In the genomic region with DNA sequence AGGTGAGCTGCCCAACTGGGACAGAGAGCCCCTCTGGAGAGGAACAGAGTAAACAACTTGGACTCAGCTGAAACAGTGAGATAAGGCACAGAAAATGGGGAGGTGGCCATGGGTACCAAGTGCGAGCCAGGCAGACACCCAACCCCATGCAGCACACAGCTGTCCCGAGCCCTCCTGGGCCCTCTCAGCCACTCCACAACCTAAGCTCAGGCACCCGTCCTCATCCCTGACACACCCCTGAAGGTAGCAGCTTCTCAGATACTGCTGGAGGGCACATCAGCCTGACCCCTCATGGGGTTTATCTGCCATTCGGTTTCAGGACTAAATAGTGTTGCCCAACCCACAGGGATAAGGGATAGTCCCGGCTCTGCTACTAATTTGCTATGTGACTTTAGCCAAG, we compare ENCODE assay signal across 24 cellular contexts. TPM values are rescaled to one million over a fixed set of nuclear protein-coding genes. Genes with fewer than 3 reads are reported as not detected.
DNase-seq lines count a peak whose midpoint lies in the region; ATAC-seq and TF ChIP-seq lines count a peak whose summit lies in the region.
"Had no signal": no experiment of that assay in that cellular context is flagged by ENCODE, and none has a peak within 500 bp of the region (broad histone marks: within the 10 kb centered on the region; RNA-seq: fewer than 3 reads in every experiment).

No MANE protein-coding gene starts in this region.

- H3K9me3 Mint-ChIP-seq in activated CD8-positive, alpha-beta memory T cell treated with anti-CD3 and anti-CD28 coated beads, Interleukin-2, amount 10 ng/mL, durations not matched to agents 7 days and 5 days (ENCODE audit: low read depth), result no peaks in the 10 kb centered on the region
- H3K9me3 Mint-ChIP-seq: CD4-positive, CD25-positive, alpha-beta regulatory T cell had no signal

- H3K18ac ChIP-seq in mesenchymal stem cell (ENCODE audit: low read depth in 1 of 2, low read length in 2 of 2), result no peak overlapping the region

- WGBS in GM23248 (ENCODE audit: low coverage in 1 of 2, low lambda C conversion rate in 2 of 2, missing lambda C conversion rate in 2 of 2), 2 experiments, result 87 to 90% methylated on average over 5 of the region's 5 CpGs
- 93% methylated on average over 5 of the region's 5 CpGs for WGBS in mesenchymal stem cell
- whole genome bisulfite sequencing in sigmoid colon, 2 donors, result 92 to 94% methylated on average over 5 of the region's 5 CpGs

- no peak overlapping the region for H3K4me3 ChIP-seq in GM23248
- no peak overlapping the region for H3K4me3 ChIP-seq in RWPE2 (ENCODE audit: severe bottlenecking)
- H3K4me3 ChIP-seq in mesenchymal stem cell (ENCODE audit: insufficient read depth in 1 of 2, low read depth in 1 of 2, low read length in 2 of 2), result no peak overlapping the region
- no peak overlapping the region for H3K4me3 ChIP-seq in sigmoid colon
- H3K4me3 ChIP-seq: A549, HAP-1, K562 had no signal

- ATAC-seq in RWPE2 (ENCODE audit: low read depth) (no peak), GM18858 (IDR thresholded peaks at IDR 0.05; ENCODE audit: unreplicated experiment) (no peak), GM18870 (IDR thresholded peaks at IDR 0.05; ENCODE audit: unreplicated experiment) (no peak)
- ATAC-seq in activated CD8-positive, alpha-beta memory T cell treated with anti-CD3 and anti-CD28 coated beads, Interleukin-2, amount 10 ng/mL, durations not matched to agents 7 days and 5 days, result no peak
- ATAC-seq: A549, HepG2, K562 had no signal

- no peak for DNase-seq in GM23248
- DNase-seq in RWPE2 (ENCODE audit: low spot score), result no peak
- no peak for DNase-seq in mesenchymal stem cell
- peak; percentile 40 for DNase-seq in sigmoid colon
- no peak for DNase-seq in iPS-NIHi11 (ENCODE audit: low spot score)
- no peak for DNase-seq in activated CD8-positive, alpha-beta memory T cell treated with anti-CD3 and anti-CD28 coated beads, Interleukin-2, amount 10 ng/mL, durations not matched to agents 7 days and 5 days
- DNase-seq: CD4-positive, CD25-positive, alpha-beta regulatory T cell; COR-L47; DMS79; MM.1S; NCI-H1048; NCI-H1436; NCI-H187 treated with DMSO at 0.1 percent for 48 hours; NCI-H2107; NCI-H446 treated with DMSO at 0.1 percent for 48 hours; NCI-H69 had no signal

- no peak overlapping the region for H3K4ac ChIP-seq in mesenchymal stem cell (ENCODE audit: low read depth in 1 of 2, low read length in 2 of 2)

- no peak overlapping the region for H3K4me2 ChIP-seq in GM23248 (ENCODE audit: unreplicated experiment)
- H3K4me2 ChIP-seq in mesenchymal stem cell (ENCODE audit: low read length, poor library complexity, severe bottlenecking), result no peak overlapping the region
- H3K4me2 ChIP-seq: A549 had no signal

- no peak for TF ChIP-seq POLR2A in sigmoid colon (IDR thresholded peaks at IDR 0.05)

- no peak overlapping the region for H3K14ac ChIP-seq in mesenchymal stem cell (ENCODE audit: low read length in 2 of 2)

- peak overlapping the region; percentile 70 for H3K27ac ChIP-seq in GM23248
- peak overlapping the region; percentile 18 for H3K27ac ChIP-seq in RWPE2 (ENCODE audit: poor library complexity, severe bottlenecking)
- H3K27ac ChIP-seq in mesenchymal stem cell (ENCODE audit: low read length, poor library complexity, severe bottlenecking), result no peak overlapping the region
- no peak overlapping the region for H3K27ac ChIP-seq in sigmoid colon
- H3K27ac ChIP-seq: A549, HL-60 had no signal

- peak overlapping the region; percentile 35; the same call in 1 of the 2 replicates for H3K9ac ChIP-seq in GM23248
- H3K9ac ChIP-seq in mesenchymal stem cell (ENCODE audit: low read length), result no peak overlapping the region

- H3K9me2 ChIP-seq in GM23248 (ENCODE audit: insufficient read depth), result no peaks in the 10 kb centered on the region

- H3K79me1 ChIP-seq in mesenchymal stem cell (replicated peaks; ENCODE audit: low read length, poor library complexity, severe bottlenecking), result peaks cover 9% of the 10 kb centered on the region

- H3K27me3 Mint-ChIP-seq in activated CD8-positive, alpha-beta memory T cell treated with anti-CD3 and anti-CD28 coated beads, Interleukin-2, amount 10 ng/mL, durations not matched to agents 7 days and 5 days, result no peaks in the 10 kb centered on the region
- H3K27me3 Mint-ChIP-seq: B cell; CD4-positive, CD25-positive, alpha-beta regulatory T cell had no signal

- H3K4me3 Mint-ChIP-seq in activated CD8-positive, alpha-beta memory T cell treated with anti-CD3 and anti-CD28 coated beads, Interleukin-2, amount 10 ng/mL, durations not matched to agents 7 days and 5 days, result no peak overlapping the region
- H3K4me3 Mint-ChIP-seq: B cell had no signal

- in situ Hi-C loops in GM23248 (cut with MboI), result no loop called here

- no peak for TF ChIP-seq EP300 in sigmoid colon (IDR thresholded peaks at IDR 0.05)

- H3K9me3 ChIP-seq in GM23248 (ENCODE audit: low read depth) (no peaks in the 10 kb centered on the region), RWPE2 (ENCODE audit: severe bottlenecking) (no peaks in the 10 kb centered on the region), mesenchymal stem cell (ENCODE audit: control insufficient read depth, low read length) (no peaks in the 10 kb centered on the region), sigmoid colon (no peaks in the 10 kb centered on the region)
- H3K9me3 ChIP-seq: A549, HAP-1 had no signal

- no peak overlapping the region for H2BK120ac ChIP-seq in mesenchymal stem cell (ENCODE audit: low read depth, low read length)

- CTCF ChIA-PET in activated CD8-positive, alpha-beta memory T cell treated with anti-CD3 and anti-CD28 coated beads, Interleukin-2, amount 10 ng/mL, durations not matched to agents 7 days and 5 days (lab: Charles Lee), result interaction anchor here (2.4 kb wide), 1 partner anchor 93 kb away, joined by 10 read pairs; no protein-coding TSS in a partner anchor

- H3K27ac Mint-ChIP-seq in activated CD8-positive, alpha-beta memory T cell treated with anti-CD3 and anti-CD28 coated beads, Interleukin-2, amount 10 ng/mL, durations not matched to agents 7 days and 5 days, result no peak overlapping the region
- H3K27ac Mint-ChIP-seq: B cell; CD4-positive, CD25-positive, alpha-beta regulatory T cell had no signal

- no peak overlapping the region for H4K8ac ChIP-seq in mesenchymal stem cell (ENCODE audit: low read length)

- no peaks in the 10 kb centered on the region for H3K36me3 ChIP-seq in GM23248 (ENCODE audit: low read depth)
- H3K36me3 ChIP-seq in RWPE2 (ENCODE audit: low read depth), result peaks cover 11% of the 10 kb centered on the region
- peaks cover 37 to 47% of the 10 kb centered on the region in 2 experiments for H3K36me3 ChIP-seq in mesenchymal stem cell (ENCODE audit: control insufficient read depth in 1 of 2, insufficient read depth in 2 of 2, low read depth in 1 of 2, low read length in 2 of 2)
- H3K36me3 ChIP-seq in sigmoid colon, result peaks cover under 1 to 55% (median 28%) of the 10 kb centered on the region in 4 donors

- H2BK12ac ChIP-seq in mesenchymal stem cell (ENCODE audit: low read length in 2 of 2), result no peak overlapping the region

- peak overlapping the region; percentile 55 for H2AK5ac ChIP-seq in mesenchymal stem cell (ENCODE audit: low read length, severe bottlenecking)

- intact Hi-C loops in sigmoid colon (cut with DNase I), result no loop called here

- H2BK15ac ChIP-seq in mesenchymal stem cell (ENCODE audit: low read depth, poor library complexity, severe bottlenecking), result no peak overlapping the region

- H3K27me3 ChIP-seq in GM23248 (replicated peaks; ENCODE audit: insufficient read depth), result no peaks in the 10 kb centered on the region
- no peaks in the 10 kb centered on the region for H3K27me3 ChIP-seq in RWPE2 (ENCODE audit: insufficient read depth, poor library complexity, severe bottlenecking)
- no peaks in the 10 kb centered on the region for H3K27me3 ChIP-seq in mesenchymal stem cell (ENCODE audit: control insufficient read depth in 1 of 2, insufficient read depth in 1 of 2, low read length in 2 of 2)
- no peaks in the 10 kb centered on the region for H3K27me3 ChIP-seq in sigmoid colon

- peaks cover 2% of the 10 kb centered on the region for H3K79me2 ChIP-seq in GM23248 (ENCODE audit: insufficient read depth)

- no peak overlapping the region for H2BK5ac ChIP-seq in mesenchymal stem cell (ENCODE audit: low read depth, low read length, poor library complexity, severe bottlenecking)

- no peak overlapping the region for H2AFZ ChIP-seq in GM23248
- no peak overlapping the region for H2AFZ ChIP-seq in mesenchymal stem cell (ENCODE audit: low read depth, low read length)

- H3K4me1 Mint-ChIP-seq in activated CD8-positive, alpha-beta memory T cell treated with anti-CD3 and anti-CD28 coated beads, Interleukin-2, amount 10 ng/mL, durations not matched to agents 7 days and 5 days, result peaks cover 14% of the 10 kb centered on the region

- TF ChIP-seq CTCF in RWPE2 (IDR thresholded peaks at IDR 0.05; ENCODE audit: poor library complexity, severe bottlenecking) (no peak), sigmoid colon (IDR thresholded peaks at IDR 0.05) (no peak)

- H3F3A ChIP-seq in GM23248 (ENCODE audit: insufficient read depth), result peaks cover 23% of the 10 kb centered on the region; the same call in 1 of the 2 replicates

- no peak overlapping the region for H3K23ac ChIP-seq in mesenchymal stem cell (ENCODE audit: low read length in 2 of 2)

- H3K4me1 ChIP-seq in GM23248 (ENCODE audit: insufficient read depth), result peaks cover 22% of the 10 kb centered on the region
- peaks cover 5% of the 10 kb centered on the region for H3K4me1 ChIP-seq in RWPE2 (ENCODE audit: insufficient read depth, poor library complexity, severe bottlenecking)
- H3K4me1 ChIP-seq in mesenchymal stem cell (ENCODE audit: control insufficient read depth, insufficient read depth, low read depth, low read length), result peaks cover 13% of the 10 kb centered on the region
- peaks cover 0 to 10% (median 8%) of the 10 kb centered on the region in 4 donors for H3K4me1 ChIP-seq in sigmoid colon
- H3K4me1 ChIP-seq: HAP-1 had no signal

- no peak overlapping the region for H4K91ac ChIP-seq in mesenchymal stem cell (ENCODE audit: low read length)

- H3K36me3 Mint-ChIP-seq in activated CD8-positive, alpha-beta memory T cell treated with anti-CD3 and anti-CD28 coated beads, Interleukin-2, amount 10 ng/mL, durations not matched to agents 7 days and 5 days, result peaks cover 4% of the 10 kb centered on the region

- H4K20me1 ChIP-seq in GM23248 (ENCODE audit: insufficient read depth), result no peaks in the 10 kb centered on the region

RNA-seq across cellular contexts. Expression of a gene that starts 4.8 kb away (rescaled TPM):
- total RNA-seq in GM23248 (2014; rRNA removed; shearing (Covaris generic)), result 10.2 and 17.5 TPM in 2 replicates
- polyA plus RNA-seq in GM23248 (2016; fragmentation: Nextera tagmentation; extraction: Ambion mirVana) (10.1 and 11.4 TPM in 2 replicates), sigmoid colon (10 to 100 TPM; 13.8 to 19.5 (median 15.5) TPM)
- 9.1 TPM for polyA plus RNA-seq in mesenchymal stem cell (2013, experiment 1 of 2)
- polyA plus RNA-seq in mesenchymal stem cell (2013, experiment 2 of 2), result 9.2 TPM
- 10 to 100 TPM in 2 of 4 donors, 1 to 10 TPM in 2; 8.1 to 19.1 (median 11.1) TPM for total RNA-seq in sigmoid colon
- total RNA-seq in activated CD8-positive, alpha-beta memory T cell treated with anti-CD3 and anti-CD28 coated beads, Interleukin-2, amount 10 ng/mL, durations not matched to agents 7 days and 5 days, result 10 to 100 TPM; 15.1 to 15.8 TPM

RNA-seq across cellular contexts. Expression of a gene that starts 57.3 kb away (rescaled TPM):
- 2.1 and 6.6 TPM in 2 replicates for total RNA-seq in GM23248 (2014; rRNA removed; shearing (Covaris generic))
- 2.8 and 3.4 TPM in 2 replicates for polyA plus RNA-seq in GM23248 (2016; fragmentation: Nextera tagmentation; extraction: Ambion mirVana)
- 2.3 TPM for polyA plus RNA-seq in mesenchymal stem cell (2013, experiment 1 of 2)
- 1.8 TPM for polyA plus RNA-seq in mesenchymal stem cell (2013, experiment 2 of 2)
- 10 to 100 TPM in 3 of 4 donors, 1 to 10 TPM in 1; 8.6 to 26.1 (median 21.9) TPM for total RNA-seq in sigmoid colon
- polyA plus RNA-seq in sigmoid colon, result 1 to 10 TPM in 2 of 3 donors, under 1 TPM in 1; 0.46 to 5.0 (median 1.8) TPM
- 1 to 10 TPM; 4.1 to 5.1 TPM for total RNA-seq in activated CD8-positive, alpha-beta memory T cell treated with anti-CD3 and anti-CD28 coated beads, Interleukin-2, amount 10 ng/mL, durations not matched to agents 7 days and 5 days

RNA-seq across cellular contexts. Expression of a gene that starts 57.4 kb away (rescaled TPM):
- total RNA-seq in GM23248 (2014; rRNA removed; shearing (Covaris generic)), result 11.2 and 15.0 TPM in 2 replicates
- polyA plus RNA-seq in GM23248 (2016; fragmentation: Nextera tagmentation; extraction: Ambion mirVana) (6.7 and 8.3 TPM in 2 replicates), sigmoid colon (10 to 100 TPM in 1 of 3 donors, 1 to 10 TPM in 2; 6.9 to 16.2 (median 9.0) TPM)
- 7.9 TPM for polyA plus RNA-seq in mesenchymal stem cell (2013, experiment 1 of 2)
- 9.0 TPM for polyA plus RNA-seq in mesenchymal stem cell (2013, experiment 2 of 2)
- total RNA-seq in sigmoid colon, result 10 to 100 TPM; 21.0 to 27.0 (median 23.2) TPM
- 1 to 10 TPM; 6.2 to 8.0 TPM for total RNA-seq in activated CD8-positive, alpha-beta memory T cell treated with anti-CD3 and anti-CD28 coated beads, Interleukin-2, amount 10 ng/mL, durations not matched to agents 7 days and 5 days

Comparison
In these comparisons a context has a peak if more than half of its experiments do, and no peak if none do; other contexts are left out.
1. H3K27ac ChIP-seq: peak in GM23248 (single experiment) and RWPE2 (single experiment); none in mesenchymal stem cell (single experiment) and sigmoid colon (0 of 4).